ENCODE assay signal across 18 cellular contexts in the genomic region with DNA sequence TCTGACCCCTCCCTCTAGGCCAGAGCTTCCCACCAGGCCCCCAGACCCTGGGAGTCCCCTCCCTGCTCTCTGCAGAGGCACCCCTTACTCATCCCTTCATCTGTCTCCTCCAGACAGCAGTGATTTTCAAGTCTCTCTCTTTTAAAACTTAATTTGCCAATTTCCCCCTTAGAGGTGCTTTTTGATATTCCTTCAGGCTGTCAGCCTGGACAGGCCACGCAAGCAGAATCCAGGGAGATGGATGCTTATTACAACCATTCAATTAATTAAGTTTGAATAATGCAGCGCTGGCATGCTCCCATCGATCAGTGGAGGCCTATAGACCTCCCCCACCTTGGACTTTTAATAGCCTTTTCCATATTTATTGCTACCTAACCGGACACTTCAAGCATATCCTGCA. TPM values are rescaled to one million over a fixed set of nuclear protein-coding genes. Genes with fewer than 3 reads are reported as not detected.
A peak's percentile ranks its signal among the peaks of the same experiment; 100 is the strongest.
DNase-seq lines count a peak whose midpoint lies in the region; ATAC-seq and TF ChIP-seq lines count a peak whose summit lies in the region.
"Had no signal": no experiment of that assay in that cellular context is flagged by ENCODE, and none has a peak within 500 bp of the region (broad histone marks: within the 10 kb centered on the region; RNA-seq: fewer than 3 reads in every experiment).

No MANE protein-coding gene starts in this region.

- no peak overlapping the region for H3K4me3 ChIP-seq in upper lobe of right lung
- no peak overlapping the region for H3K4me3 ChIP-seq in upper lobe of left lung
- H3K4me3 ChIP-seq: GM23248 had no signal

- H3K36me3 ChIP-seq in upper lobe of right lung (no peaks in the 10 kb centered on the region), upper lobe of left lung (no peaks in the 10 kb centered on the region)

- H3K36me3 Mint-ChIP-seq in glutamatergic neuron (ENCODE audit: unreplicated experiment) = no peaks in the 10 kb centered on the region
- no peaks in the 10 kb centered on the region for H3K36me3 Mint-ChIP-seq in neural crest cell (ENCODE audit: low read depth)
- H3K36me3 Mint-ChIP-seq in activated naive CD4-positive, alpha-beta T cell treated with anti-CD3 and anti-CD28 coated beads, Interleukin-2, amount 10 ng/mL, durations not matched to agents 7 days and 5 days = no peaks in the 10 kb centered on the region

- H3K27me3 ChIP-seq in upper lobe of right lung (peaks cover 58% of the 10 kb centered on the region), upper lobe of left lung (peaks cover 0 to 31% (median 14%) of the 10 kb centered on the region in 4 donors)

- H3K27ac ChIP-seq in VCaP (peak overlapping the region; percentile 98), upper lobe of right lung (no peak overlapping the region), upper lobe of left lung (no peak overlapping the region)
- H3K27ac ChIP-seq: GM23248, HL-60 had no signal

- peak overlapping the region; percentile 38 for H3K27ac Mint-ChIP-seq in glutamatergic neuron (ENCODE audit: unreplicated experiment)
- peak overlapping the region; percentile 4 for H3K27ac Mint-ChIP-seq in neural crest cell (ENCODE audit: unreplicated experiment)
- no peak overlapping the region for H3K27ac Mint-ChIP-seq in activated naive CD4-positive, alpha-beta T cell treated with anti-CD3 and anti-CD28 coated beads, Interleukin-2, amount 10 ng/mL, durations not matched to agents 7 days and 5 days
- H3K27ac Mint-ChIP-seq: CD4-positive, alpha-beta T cell; HFFc6 had no signal

- no peak for TF ChIP-seq EP300 in upper lobe of left lung (IDR thresholded peaks at IDR 0.05)

- H3K4me3 Mint-ChIP-seq in glutamatergic neuron (ENCODE audit: unreplicated experiment) = no peak overlapping the region
- H3K4me3 Mint-ChIP-seq in neural crest cell = peak overlapping the region; percentile 79
- no peak overlapping the region for H3K4me3 Mint-ChIP-seq in activated naive CD4-positive, alpha-beta T cell treated with anti-CD3 and anti-CD28 coated beads, Interleukin-2, amount 10 ng/mL, durations not matched to agents 7 days and 5 days
- H3K4me3 Mint-ChIP-seq: CD4-positive, alpha-beta T cell; HFFc6 had no signal

- 69 to 76% methylated on average over 4 of the region's 4 CpGs for WGBS in upper lobe of left lung, 2 donors

- H3K4me1 Mint-ChIP-seq in glutamatergic neuron (ENCODE audit: low read depth, unreplicated experiment) (peaks cover 45% of the 10 kb centered on the region), neural crest cell (peaks cover 74% of the 10 kb centered on the region)
- peaks cover 8% of the 10 kb centered on the region for H3K4me1 Mint-ChIP-seq in activated naive CD4-positive, alpha-beta T cell treated with anti-CD3 and anti-CD28 coated beads, Interleukin-2, amount 10 ng/mL, durations not matched to agents 7 days and 5 days

- H3K4me1 ChIP-seq in upper lobe of right lung (peaks cover 25% of the 10 kb centered on the region), upper lobe of left lung (peaks cover 12 to 26% (median 22%) of the 10 kb centered on the region in 4 donors)

- no peaks in the 10 kb centered on the region for H3K9me3 ChIP-seq in upper lobe of right lung
- H3K9me3 ChIP-seq in upper lobe of left lung = no peaks in the 10 kb centered on the region

- TF ChIP-seq POLR2A in upper lobe of left lung (IDR thresholded peaks at IDR 0.05) = no peak

- TF ChIP-seq CTCF in VCaP (conservative IDR thresholded peaks at IDR 0.05) (no peak), glutamatergic neuron (IDR thresholded peaks at IDR 0.05; ENCODE audit: partially characterized antibody, unreplicated experiment) (no peak), neural crest cell (conservative IDR thresholded peaks at IDR 0.05) (no peak), upper lobe of right lung (IDR thresholded peaks at IDR 0.05) (no peak), upper lobe of left lung (IDR thresholded peaks at IDR 0.05) (no peak)

- DNase-seq in glutamatergic neuron (no peak), neural crest cell (ENCODE audit: low read depth, low spot score) (no peak), upper lobe of right lung (peak; percentile 28), upper lobe of left lung (no peak)
- DNase-seq in activated naive CD4-positive, alpha-beta T cell treated with Interleukin-2 at 50 U/mL for 16 hours = no peak
- DNase-seq in activated naive CD4-positive, alpha-beta T cell treated with anti-CD3 and anti-CD28 coated beads, Interleukin-2, amount 10 ng/mL, durations not matched to agents 7 days and 5 days = no peak
- DNase-seq: CD4-positive, alpha-beta T cell; DND-41; GDM1; HFFc6; KG1; NCI-H1092; NCI-H345; NCI-H69; PC-3 had no signal

- H3K9me3 Mint-ChIP-seq in glutamatergic neuron (ENCODE audit: unreplicated experiment) (peaks cover 12% of the 10 kb centered on the region), neural crest cell (no peaks in the 10 kb centered on the region)
- no peaks in the 10 kb centered on the region for H3K9me3 Mint-ChIP-seq in activated naive CD4-positive, alpha-beta T cell treated with anti-CD3 and anti-CD28 coated beads, Interleukin-2, amount 10 ng/mL, durations not matched to agents 7 days and 5 days
- H3K9me3 Mint-ChIP-seq: CD4-positive, alpha-beta T cell; HFFc6 had no signal

- ATAC-seq in upper lobe of right lung (no peak), upper lobe of left lung (ENCODE audit: low FRiP score in 2 of 2) (no peak)
- ATAC-seq: PC-3 had no signal

- intact Hi-C loops in upper lobe of right lung (cut with DNase I) = no loop called here

- H3K27me3 Mint-ChIP-seq in glutamatergic neuron (ENCODE audit: unreplicated experiment) (peaks cover 14% of the 10 kb centered on the region), neural crest cell (ENCODE audit: low read depth) (peaks cover 11% of the 10 kb centered on the region)
- H3K27me3 Mint-ChIP-seq in activated naive CD4-positive, alpha-beta T cell treated with anti-CD3 and anti-CD28 coated beads, Interleukin-2, amount 10 ng/mL, durations not matched to agents 7 days and 5 days = peaks cover 96% of the 10 kb centered on the region

- CTCF ChIA-PET in activated naive CD4-positive, alpha-beta T cell treated with anti-CD3 and anti-CD28 coated beads, Interleukin-2, amount 10 ng/mL, durations not matched to agents 7 days and 5 days (lab: Charles Lee) = interaction anchor here (2.2 kb wide), 1 partner anchor 12 kb away, joined by 5 read pairs; no protein-coding TSS in a partner anchor

RNA-seq across cellular contexts. Expression of gene CAMK2N1, which starts 6.2 kb away (rescaled TPM):
- total RNA-seq in glutamatergic neuron (ENCODE audit: unreplicated experiment) = 120 TPM
- total RNA-seq in neural crest cell = 31.4 and 34.7 TPM in 2 replicates
- 73.6 TPM for total RNA-seq in upper lobe of right lung
- 10 to 100 TPM; 18.4 to 63.9 (median 28.1) TPM for total RNA-seq in upper lobe of left lung

RNA-seq across cellular contexts. Expression of gene MUL1, which starts 28.1 kb away (rescaled TPM):
- total RNA-seq in glutamatergic neuron (ENCODE audit: unreplicated experiment) = 32.4 TPM
- total RNA-seq in neural crest cell = 26.5 and 27.6 TPM in 2 replicates
- total RNA-seq in upper lobe of right lung = 34.5 TPM
- total RNA-seq in upper lobe of left lung = 10 to 100 TPM; 15.7 to 39.3 (median 30.8) TPM
